ENCODE assay signal across 8 cellular contexts in genomic region chr2:231198291-231199173, GRCh38. TPM values are rescaled to one million over a fixed set of nuclear protein-coding genes. Genes with fewer than 3 reads are reported as not detected.
A peak's percentile ranks its signal among the peaks of the same experiment; 100 is the strongest.
DNase-seq lines count a peak whose midpoint lies in the region; ATAC-seq and TF ChIP-seq lines count a peak whose summit lies in the region.

A gene with protein sequence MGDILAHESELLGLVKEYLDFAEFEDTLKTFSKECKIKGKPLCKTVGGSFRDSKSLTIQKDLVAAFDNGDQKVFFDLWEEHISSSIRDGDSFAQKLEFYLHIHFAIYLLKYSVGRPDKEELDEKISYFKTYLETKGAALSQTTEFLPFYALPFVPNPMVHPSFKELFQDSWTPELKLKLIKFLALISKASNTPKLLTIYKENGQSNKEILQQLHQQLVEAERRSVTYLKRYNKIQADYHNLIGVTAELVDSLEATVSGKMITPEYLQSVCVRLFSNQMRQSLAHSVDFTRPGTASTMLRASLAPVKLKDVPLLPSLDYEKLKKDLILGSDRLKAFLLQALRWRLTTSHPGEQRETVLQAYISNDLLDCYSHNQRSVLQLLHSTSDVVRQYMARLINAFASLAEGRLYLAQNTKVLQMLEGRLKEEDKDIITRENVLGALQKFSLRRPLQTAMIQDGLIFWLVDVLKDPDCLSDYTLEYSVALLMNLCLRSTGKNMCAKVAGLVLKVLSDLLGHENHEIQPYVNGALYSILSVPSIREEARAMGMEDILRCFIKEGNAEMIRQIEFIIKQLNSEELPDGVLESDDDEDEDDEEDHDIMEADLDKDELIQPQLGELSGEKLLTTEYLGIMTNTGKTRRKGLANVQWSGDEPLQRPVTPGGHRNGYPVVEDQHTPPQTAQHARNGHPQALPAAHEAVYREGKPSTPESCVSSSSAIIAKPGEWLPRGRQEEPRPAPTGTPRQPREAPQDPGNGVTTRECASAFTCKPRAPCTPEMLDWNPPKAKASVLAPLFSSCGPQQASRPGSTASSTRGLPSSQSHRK (plus strand): TSS chr2:231198631. CDS start chr2:231206239, 7,608 bp downstream.

- no peak for TF ChIP-seq CTCF in lower leg skin (IDR thresholded peaks at IDR 0.05)

- H3K4me2 ChIP-seq in BLaER1 treated with 17β-estradiol and CSF1 and Interleukin-3, amounts not matched to agents 10 nM and 100 nM: peak within 1 kb of the TSS; percentile 82 to 97 (median 94)

- ATAC-seq in HG03378 (IDR thresholded peaks at IDR 0.05; ENCODE audit: unreplicated experiment): peak; percentile 74

- DNase-seq in GM19238 (ENCODE audit: insufficient read length, low spot score): peak; percentile 95
- DNase-seq in NCI-H69 (lab: John Stamatoyannopoulos, UW): peak; percentile 86
- peak; percentile 74 to 80 for DNase-seq in activated CD4-positive, alpha-beta T cell treated with anti-CD3 and anti-CD28 coated beads, Interleukin-2, amount 50 U/mL, for 48 hours
- peak in 1 of 2 donors; percentile 91 for DNase-seq in lower leg skin (ENCODE audit: low spot score in 2 of 2)
- peak; percentile 75 for DNase-seq in stimulated activated CD4-positive, alpha-beta T cell treated with anti-CD3 and anti-CD28 coated beads, Interleukin-4, amount 100 ng/mL, for 24 hours

- no peaks in the 10 kb centered on the region for H3K27me3 ChIP-seq in BLaER1 treated with 17β-estradiol and CSF1 and Interleukin-3, amounts not matched to agents 10 nM and 100 nM
- H3K27me3 ChIP-seq in duodenal mucosa (ENCODE audit: control insufficient read depth in 1 of 2, insufficient read depth in 2 of 2, low read length in 2 of 2): no peaks in the 10 kb centered on the region

- H3K9me3 ChIP-seq in BLaER1 treated with 17β-estradiol and CSF1 and Interleukin-3, amounts not matched to agents 10 nM and 100 nM (replicated peaks in 1 of 11): peaks cover 0 to 6% (median 0%) of the 10 kb centered on the region in 11 experiments; a peak in 1 of 22 replicates
- H3K9me3 ChIP-seq in duodenal mucosa (ENCODE audit: control insufficient read depth in 1 of 2, low read length in 2 of 2): no peaks in the 10 kb centered on the region

- H3K4me3 ChIP-seq in BLaER1 treated with 17β-estradiol and CSF1 and Interleukin-3, amounts not matched to agents 10 nM and 100 nM: peak within 1 kb of the TSS; percentile 62 to 81 (median 76)
- H3K4me3 ChIP-seq in duodenal mucosa (ENCODE audit: low read depth in 1 of 2, low read length in 2 of 2) (peak within 1 kb of the TSS; percentile 94 to 100), lower leg skin (ENCODE audit: low read depth, poor library complexity, severe bottlenecking) (peak within 1 kb of the TSS; percentile 52)

- H3K9ac ChIP-seq in BLaER1 treated with 17β-estradiol and CSF1 and Interleukin-3, amounts not matched to agents 10 nM and 100 nM: peak within 1 kb of the TSS; percentile 54 to 79 (median 70)
- peak within 1 kb of the TSS; percentile 63 to 72 for H3K9ac ChIP-seq in duodenal mucosa (ENCODE audit: low read depth in 1 of 2, low read length in 2 of 2)

- no peaks in the 10 kb centered on the region for H3K36me3 ChIP-seq in BLaER1 treated with 17β-estradiol and CSF1 and Interleukin-3, amounts not matched to agents 10 nM and 100 nM
- no peaks in the 10 kb centered on the region for H3K36me3 ChIP-seq in duodenal mucosa (ENCODE audit: control insufficient read depth in 1 of 2, insufficient read depth in 2 of 2, low read length in 2 of 2)

- H3K4me1 ChIP-seq in BLaER1 treated with 17β-estradiol and CSF1 and Interleukin-3, amounts not matched to agents 10 nM and 100 nM: peaks cover 13 to 25% (median 14%) of the 10 kb centered on the region in 10 experiments; a peak in 19 of 20 replicates
- peaks cover 10 to 13% of the 10 kb centered on the region in 2 donors for H3K4me1 ChIP-seq in duodenal mucosa (ENCODE audit: control insufficient read depth in 1 of 2, insufficient read depth in 2 of 2, low read length in 2 of 2)

- no peaks in the 10 kb centered on the region for H4K20me1 ChIP-seq in BLaER1 treated with 17β-estradiol and CSF1 and Interleukin-3, amounts not matched to agents 10 nM and 100 nM

- peak within 1 kb of the TSS in 9 of 11 experiments; percentile 23 to 63 (median 40); a peak in 19 of 22 replicates for H3K27ac ChIP-seq in BLaER1 treated with 17β-estradiol and CSF1 and Interleukin-3, amounts not matched to agents 10 nM and 100 nM
- peak within 1 kb of the TSS; percentile 14 for H3K27ac ChIP-seq in duodenal mucosa (ENCODE audit: low read depth, low read length)

- TF ChIP-seq POLR2A in lower leg skin (IDR thresholded peaks at IDR 0.05): no peak

- 1 to 2% methylated on average over 30 to 40 of the region's 83 CpGs for WGBS in lower leg skin, 2 donors

- intact Hi-C loops in lower leg skin (cut with DNase I; ENCODE audit: low total_unique reads): no loop called here

RNA-seq across cellular contexts. Expression of the gene that starts here (rescaled TPM):
- 1 to 10 TPM; 2.2 to 6.9 (median 5.3) TPM for total RNA-seq in lower leg skin
